Comparison of ENCODE assay signal across 21 cellular contexts in the genomic region with DNA sequence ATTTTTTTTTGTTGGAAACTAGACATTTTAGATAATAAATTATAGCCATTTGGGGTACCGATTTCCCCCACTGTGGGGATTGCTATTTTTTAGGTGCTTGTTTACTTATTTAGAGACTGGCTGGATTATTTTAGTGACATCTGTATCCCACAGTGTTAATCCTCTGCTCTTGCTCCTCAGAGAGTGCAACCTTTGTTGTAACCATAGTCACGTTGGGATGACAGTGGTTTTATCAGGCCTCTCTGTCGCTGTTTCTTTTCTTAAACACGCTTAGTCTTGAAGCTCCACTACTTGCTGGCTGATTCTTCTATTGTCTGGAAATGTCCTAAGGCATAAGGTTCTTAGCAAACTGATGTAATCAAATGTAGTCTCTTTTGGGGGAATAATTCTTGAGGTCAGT.
DNase-seq lines count a peak whose midpoint lies in the region; ATAC-seq and TF ChIP-seq lines count a peak whose summit lies in the region.
"Had no signal": no experiment of that assay in that cellular context is flagged by ENCODE, and none has a peak within 500 bp of the region (broad histone marks: within the 10 kb centered on the region; RNA-seq: fewer than 3 reads in every experiment).

No MANE protein-coding gene starts in this region.

- no peaks in the 10 kb centered on the region for H3K27me3 ChIP-seq in smooth muscle cell (ENCODE audit: low read depth)
- H3K27me3 ChIP-seq: BLaER1 had no signal

- H3K4me3 ChIP-seq in smooth muscle cell = no peak overlapping the region
- H3K4me3 ChIP-seq: BLaER1, GM12878, HAP-1 had no signal

- no peaks in the 10 kb centered on the region for H3K36me3 ChIP-seq in smooth muscle cell (ENCODE audit: low read depth)
- H3K36me3 ChIP-seq: BLaER1, HAP-1 had no signal

- no peak for ATAC-seq in GM21360 (IDR thresholded peaks at IDR 0.05; ENCODE audit: unreplicated experiment)
- ATAC-seq: CD8-positive, alpha-beta T cell; GM12878 had no signal

- no peak overlapping the region for H3K9ac ChIP-seq in smooth muscle cell (ENCODE audit: low read depth)
- H3K9ac ChIP-seq: BLaER1 had no signal

- 23% methylated on average over 4 of the region's 4 CpGs for WGBS in smooth muscle cell (ENCODE audit: low lambda C conversion rate)

- H3K9me3 Mint-ChIP-seq in glutamatergic neuron (ENCODE audit: unreplicated experiment) = peaks cover 8% of the 10 kb centered on the region

- H2AFZ ChIP-seq in smooth muscle cell (ENCODE audit: low read depth) = peak overlapping the region; percentile 6

- H3K9me3 ChIP-seq in smooth muscle cell (replicated peaks; ENCODE audit: low read depth) = no peaks in the 10 kb centered on the region
- H3K9me3 ChIP-seq: Caco-2, HAP-1 had no signal

- H3K4me1 Mint-ChIP-seq in glutamatergic neuron (ENCODE audit: low read depth, unreplicated experiment) = peaks cover 18% of the 10 kb centered on the region
- H3K4me1 Mint-ChIP-seq: B cell; CD4-positive, CD25-positive, alpha-beta regulatory T cell had no signal

- no peaks in the 10 kb centered on the region for H4K20me1 ChIP-seq in smooth muscle cell (ENCODE audit: low read depth)
- H4K20me1 ChIP-seq: BLaER1 had no signal

- H3K27ac ChIP-seq in smooth muscle cell (ENCODE audit: low read depth) = no peak overlapping the region
- H3K27ac ChIP-seq: BLaER1, C4-2B had no signal

- peaks cover 11% of the 10 kb centered on the region for H3K27me3 Mint-ChIP-seq in glutamatergic neuron (ENCODE audit: unreplicated experiment)
- H3K27me3 Mint-ChIP-seq: B cell; CD4-positive, CD25-positive, alpha-beta regulatory T cell had no signal

- TF ChIP-seq CTCF in glutamatergic neuron (IDR thresholded peaks at IDR 0.05; ENCODE audit: partially characterized antibody, unreplicated experiment) (no peak), smooth muscle cell (IDR thresholded peaks at IDR 0.05; ENCODE audit: borderline replicate concordance, insufficient read depth, poor library complexity, severe bottlenecking) (no peak)

- DNase-seq in NCI-H524 (lab: John Stamatoyannopoulos, UW) (peak; percentile 26 to 55), NCI-H69 (lab: John Stamatoyannopoulos, UW) (peak; percentile 13), glutamatergic neuron (no peak), smooth muscle cell (lab: John Stamatoyannopoulos, UW; ENCODE audit: unreplicated experiment) (no peak), T-helper 2 cell (no peak), activated T-cell treated with anti-CD3 and anti-CD28 coated beads for 4 hours (no peak)
- DNase-seq: Caco-2; CD4-positive, CD25-positive, alpha-beta regulatory T cell; CD8-positive, alpha-beta T cell; DMS 273 treated with DMSO at 0.1 percent for 48 hours; DMS79; EL; GDM1; GOT3; HFFc6 had no signal

- H3K27ac Mint-ChIP-seq in glutamatergic neuron (ENCODE audit: unreplicated experiment) = peak overlapping the region; percentile 69
- H3K27ac Mint-ChIP-seq: B cell; CD4-positive, CD25-positive, alpha-beta regulatory T cell; CD8-positive, alpha-beta T cell; HFFc6 had no signal

- H3K4me3 Mint-ChIP-seq in glutamatergic neuron (ENCODE audit: unreplicated experiment) = no peak overlapping the region
- H3K4me3 Mint-ChIP-seq: B cell; CD4-positive, CD25-positive, alpha-beta regulatory T cell; CD8-positive, alpha-beta T cell; HFFc6 had no signal

- peaks cover 9% of the 10 kb centered on the region for H3K4me1 ChIP-seq in smooth muscle cell (ENCODE audit: low read depth)
- H3K4me1 ChIP-seq: BLaER1, Caco-2, HAP-1 had no signal

- H3K4me2 ChIP-seq in smooth muscle cell = no peak overlapping the region
- H3K4me2 ChIP-seq: BLaER1 had no signal

- peaks cover 9% of the 10 kb centered on the region for H3K36me3 Mint-ChIP-seq in glutamatergic neuron (ENCODE audit: unreplicated experiment)
- H3K36me3 Mint-ChIP-seq: CD4-positive, CD25-positive, alpha-beta regulatory T cell; CD8-positive, alpha-beta T cell had no signal

- no peaks in the 10 kb centered on the region for H3K79me2 ChIP-seq in smooth muscle cell (ENCODE audit: low read depth)

- H3F3A ChIP-seq in smooth muscle cell (ENCODE audit: low read depth) = no peaks in the 10 kb centered on the region

Comparison
In these comparisons a context has a peak if more than half of its experiments do, and no peak if none do; other contexts are left out.
1. DNase-seq: peak in NCI-H524 (2 of 2) and NCI-H69 (single experiment); none in glutamatergic neuron (single experiment), smooth muscle cell (single experiment), T-helper 2 cell (0 of 5) and activated T-cell treated with anti-CD3 and anti-CD28 coated beads for 4 hours (single experiment).